Comparison of ENCODE assay signal across 1 cellular context in the genomic region with DNA sequence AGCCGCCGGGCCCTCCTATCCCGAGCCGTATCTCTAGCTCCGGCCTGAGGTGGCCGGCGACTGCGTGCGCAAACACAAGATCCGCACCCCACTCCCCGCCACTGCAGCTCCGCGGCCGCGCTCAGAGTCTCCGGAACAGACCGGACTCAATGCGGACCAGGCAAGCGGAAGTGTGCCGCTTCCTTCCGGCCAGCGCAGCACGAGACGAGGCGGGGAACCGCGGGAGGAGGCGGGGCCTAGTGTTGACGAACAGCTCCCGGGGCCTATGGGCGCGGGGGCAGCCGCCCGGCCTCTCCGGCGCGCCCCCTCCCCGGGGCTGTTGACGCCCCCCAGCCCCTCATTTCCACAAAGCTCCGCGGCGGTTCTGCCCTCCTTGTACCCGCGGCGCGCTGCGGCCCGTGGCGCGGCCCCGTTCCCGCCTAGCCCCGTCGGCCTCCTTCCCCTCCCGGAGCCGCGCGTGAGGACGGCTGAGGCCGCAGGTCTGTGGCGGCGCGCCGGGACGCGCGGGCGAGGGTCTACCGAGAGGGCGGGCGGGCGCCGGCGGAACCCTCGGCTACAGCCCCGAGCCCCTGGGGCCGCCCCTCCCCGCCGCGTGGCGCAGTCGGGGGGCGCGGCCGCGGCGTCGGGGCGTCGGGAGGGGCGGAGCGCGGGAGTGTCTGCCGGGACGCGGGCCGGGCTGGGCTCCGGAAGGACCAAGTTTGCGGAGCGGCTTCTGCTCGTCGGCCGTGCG.
A peak's percentile ranks its signal among the peaks of the same experiment; 100 is the strongest.
TF ChIP-seq lines count a peak whose summit lies in the region.

Gene DPY19L3 (plus strand): TSS at position 340 of the 730 bp plus-strand sequence. CDS start 2,484 bp downstream, outside the sequence.

TF ChIP-seq in K562, 482 proteins besides CTCF, POLR2A, EP300 and RAD21 (continued from another document and continues in another):
- peak; percentile 64 for TF ChIP-seq MITF (IDR thresholded peaks at IDR 0.05)
- TF ChIP-seq ZBTB11 (CRISPR knock-in tag; IDR thresholded peaks at IDR 0.05), result peak; percentile 88 to 98 (median 93); a peak in 5 of 6 replicates
- TF ChIP-seq ZBTB12 (CRISPR knock-in tag; IDR thresholded peaks at IDR 0.05), result no peak
- TF ChIP-seq, protein P1, sequence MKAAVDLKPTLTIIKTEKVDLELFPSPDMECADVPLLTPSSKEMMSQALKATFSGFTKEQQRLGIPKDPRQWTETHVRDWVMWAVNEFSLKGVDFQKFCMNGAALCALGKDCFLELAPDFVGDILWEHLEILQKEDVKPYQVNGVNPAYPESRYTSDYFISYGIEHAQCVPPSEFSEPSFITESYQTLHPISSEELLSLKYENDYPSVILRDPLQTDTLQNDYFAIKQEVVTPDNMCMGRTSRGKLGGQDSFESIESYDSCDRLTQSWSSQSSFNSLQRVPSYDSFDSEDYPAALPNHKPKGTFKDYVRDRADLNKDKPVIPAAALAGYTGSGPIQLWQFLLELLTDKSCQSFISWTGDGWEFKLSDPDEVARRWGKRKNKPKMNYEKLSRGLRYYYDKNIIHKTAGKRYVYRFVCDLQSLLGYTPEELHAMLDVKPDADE (conservative IDR thresholded peaks at IDR 0.05; ENCODE audit: control insufficient read depth, low read depth, low read length), result peak; percentile 83
- TF ChIP-seq TOE1 (IDR thresholded peaks at IDR 0.05; ENCODE audit: borderline replicate concordance), result peak; percentile 75
- TF ChIP-seq TOE1 (CRISPR knock-in tag; IDR thresholded peaks at IDR 0.05; ENCODE audit: borderline replicate concordance, low read depth), result no peak
- TF ChIP-seq MNT (conservative IDR thresholded peaks at IDR 0.05), result peak; percentile 81 to 88
- TF ChIP-seq ELF4 (CRISPR knock-in tag; IDR thresholded peaks at IDR 0.05), result peak; percentile 21; the same call in 1 of the 2 replicates
- peak; percentile 69 for TF ChIP-seq CREM (IDR thresholded peaks at IDR 0.05; ENCODE audit: low read depth)
- TF ChIP-seq, protein P2, sequence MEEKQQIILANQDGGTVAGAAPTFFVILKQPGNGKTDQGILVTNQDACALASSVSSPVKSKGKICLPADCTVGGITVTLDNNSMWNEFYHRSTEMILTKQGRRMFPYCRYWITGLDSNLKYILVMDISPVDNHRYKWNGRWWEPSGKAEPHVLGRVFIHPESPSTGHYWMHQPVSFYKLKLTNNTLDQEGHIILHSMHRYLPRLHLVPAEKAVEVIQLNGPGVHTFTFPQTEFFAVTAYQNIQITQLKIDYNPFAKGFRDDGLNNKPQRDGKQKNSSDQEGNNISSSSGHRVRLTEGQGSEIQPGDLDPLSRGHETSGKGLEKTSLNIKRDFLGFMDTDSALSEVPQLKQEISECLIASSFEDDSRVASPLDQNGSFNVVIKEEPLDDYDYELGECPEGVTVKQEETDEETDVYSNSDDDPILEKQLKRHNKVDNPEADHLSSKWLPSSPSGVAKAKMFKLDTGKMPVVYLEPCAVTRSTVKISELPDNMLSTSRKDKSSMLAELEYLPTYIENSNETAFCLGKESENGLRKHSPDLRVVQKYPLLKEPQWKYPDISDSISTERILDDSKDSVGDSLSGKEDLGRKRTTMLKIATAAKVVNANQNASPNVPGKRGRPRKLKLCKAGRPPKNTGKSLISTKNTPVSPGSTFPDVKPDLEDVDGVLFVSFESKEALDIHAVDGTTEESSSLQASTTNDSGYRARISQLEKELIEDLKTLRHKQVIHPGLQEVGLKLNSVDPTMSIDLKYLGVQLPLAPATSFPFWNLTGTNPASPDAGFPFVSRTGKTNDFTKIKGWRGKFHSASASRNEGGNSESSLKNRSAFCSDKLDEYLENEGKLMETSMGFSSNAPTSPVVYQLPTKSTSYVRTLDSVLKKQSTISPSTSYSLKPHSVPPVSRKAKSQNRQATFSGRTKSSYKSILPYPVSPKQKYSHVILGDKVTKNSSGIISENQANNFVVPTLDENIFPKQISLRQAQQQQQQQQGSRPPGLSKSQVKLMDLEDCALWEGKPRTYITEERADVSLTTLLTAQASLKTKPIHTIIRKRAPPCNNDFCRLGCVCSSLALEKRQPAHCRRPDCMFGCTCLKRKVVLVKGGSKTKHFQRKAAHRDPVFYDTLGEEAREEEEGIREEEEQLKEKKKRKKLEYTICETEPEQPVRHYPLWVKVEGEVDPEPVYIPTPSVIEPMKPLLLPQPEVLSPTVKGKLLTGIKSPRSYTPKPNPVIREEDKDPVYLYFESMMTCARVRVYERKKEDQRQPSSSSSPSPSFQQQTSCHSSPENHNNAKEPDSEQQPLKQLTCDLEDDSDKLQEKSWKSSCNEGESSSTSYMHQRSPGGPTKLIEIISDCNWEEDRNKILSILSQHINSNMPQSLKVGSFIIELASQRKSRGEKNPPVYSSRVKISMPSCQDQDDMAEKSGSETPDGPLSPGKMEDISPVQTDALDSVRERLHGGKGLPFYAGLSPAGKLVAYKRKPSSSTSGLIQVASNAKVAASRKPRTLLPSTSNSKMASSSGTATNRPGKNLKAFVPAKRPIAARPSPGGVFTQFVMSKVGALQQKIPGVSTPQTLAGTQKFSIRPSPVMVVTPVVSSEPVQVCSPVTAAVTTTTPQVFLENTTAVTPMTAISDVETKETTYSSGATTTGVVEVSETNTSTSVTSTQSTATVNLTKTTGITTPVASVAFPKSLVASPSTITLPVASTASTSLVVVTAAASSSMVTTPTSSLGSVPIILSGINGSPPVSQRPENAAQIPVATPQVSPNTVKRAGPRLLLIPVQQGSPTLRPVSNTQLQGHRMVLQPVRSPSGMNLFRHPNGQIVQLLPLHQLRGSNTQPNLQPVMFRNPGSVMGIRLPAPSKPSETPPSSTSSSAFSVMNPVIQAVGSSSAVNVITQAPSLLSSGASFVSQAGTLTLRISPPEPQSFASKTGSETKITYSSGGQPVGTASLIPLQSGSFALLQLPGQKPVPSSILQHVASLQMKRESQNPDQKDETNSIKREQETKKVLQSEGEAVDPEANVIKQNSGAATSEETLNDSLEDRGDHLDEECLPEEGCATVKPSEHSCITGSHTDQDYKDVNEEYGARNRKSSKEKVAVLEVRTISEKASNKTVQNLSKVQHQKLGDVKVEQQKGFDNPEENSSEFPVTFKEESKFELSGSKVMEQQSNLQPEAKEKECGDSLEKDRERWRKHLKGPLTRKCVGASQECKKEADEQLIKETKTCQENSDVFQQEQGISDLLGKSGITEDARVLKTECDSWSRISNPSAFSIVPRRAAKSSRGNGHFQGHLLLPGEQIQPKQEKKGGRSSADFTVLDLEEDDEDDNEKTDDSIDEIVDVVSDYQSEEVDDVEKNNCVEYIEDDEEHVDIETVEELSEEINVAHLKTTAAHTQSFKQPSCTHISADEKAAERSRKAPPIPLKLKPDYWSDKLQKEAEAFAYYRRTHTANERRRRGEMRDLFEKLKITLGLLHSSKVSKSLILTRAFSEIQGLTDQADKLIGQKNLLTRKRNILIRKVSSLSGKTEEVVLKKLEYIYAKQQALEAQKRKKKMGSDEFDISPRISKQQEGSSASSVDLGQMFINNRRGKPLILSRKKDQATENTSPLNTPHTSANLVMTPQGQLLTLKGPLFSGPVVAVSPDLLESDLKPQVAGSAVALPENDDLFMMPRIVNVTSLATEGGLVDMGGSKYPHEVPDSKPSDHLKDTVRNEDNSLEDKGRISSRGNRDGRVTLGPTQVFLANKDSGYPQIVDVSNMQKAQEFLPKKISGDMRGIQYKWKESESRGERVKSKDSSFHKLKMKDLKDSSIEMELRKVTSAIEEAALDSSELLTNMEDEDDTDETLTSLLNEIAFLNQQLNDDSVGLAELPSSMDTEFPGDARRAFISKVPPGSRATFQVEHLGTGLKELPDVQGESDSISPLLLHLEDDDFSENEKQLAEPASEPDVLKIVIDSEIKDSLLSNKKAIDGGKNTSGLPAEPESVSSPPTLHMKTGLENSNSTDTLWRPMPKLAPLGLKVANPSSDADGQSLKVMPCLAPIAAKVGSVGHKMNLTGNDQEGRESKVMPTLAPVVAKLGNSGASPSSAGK (IDR thresholded peaks at IDR 0.05), result no peak
- peak; percentile 73 for TF ChIP-seq SP1 (CRISPR knock-in tag; IDR thresholded peaks at IDR 0.05)
- no peak for TF ChIP-seq ARID3A (IDR thresholded peaks at IDR 0.05; ENCODE audit: borderline replicate concordance, low read depth, low read length)
- TF ChIP-seq MTA3 (IDR thresholded peaks at IDR 0.05; ENCODE audit: borderline replicate concordance), result peak; percentile 81; the same call in 1 of the 2 replicates
- peak; percentile 85 for TF ChIP-seq CBX1 (IDR thresholded peaks at IDR 0.05; ENCODE audit: low read depth)
- no peak for TF ChIP-seq FOXA3 (CRISPR knock-in tag; conservative IDR thresholded peaks at IDR 0.05 in 1 of 2, IDR thresholded peaks at IDR 0.05 in 1 of 2)
- TF ChIP-seq CBFA2T3 (IDR thresholded peaks at IDR 0.05), result no peak
- TF ChIP-seq TAF1 (IDR thresholded peaks at IDR 0.05; ENCODE audit: control insufficient read depth, extremely low read depth, insufficient read depth, low read length, severe bottlenecking), result peak; percentile 98
- TF ChIP-seq, protein P3, sequence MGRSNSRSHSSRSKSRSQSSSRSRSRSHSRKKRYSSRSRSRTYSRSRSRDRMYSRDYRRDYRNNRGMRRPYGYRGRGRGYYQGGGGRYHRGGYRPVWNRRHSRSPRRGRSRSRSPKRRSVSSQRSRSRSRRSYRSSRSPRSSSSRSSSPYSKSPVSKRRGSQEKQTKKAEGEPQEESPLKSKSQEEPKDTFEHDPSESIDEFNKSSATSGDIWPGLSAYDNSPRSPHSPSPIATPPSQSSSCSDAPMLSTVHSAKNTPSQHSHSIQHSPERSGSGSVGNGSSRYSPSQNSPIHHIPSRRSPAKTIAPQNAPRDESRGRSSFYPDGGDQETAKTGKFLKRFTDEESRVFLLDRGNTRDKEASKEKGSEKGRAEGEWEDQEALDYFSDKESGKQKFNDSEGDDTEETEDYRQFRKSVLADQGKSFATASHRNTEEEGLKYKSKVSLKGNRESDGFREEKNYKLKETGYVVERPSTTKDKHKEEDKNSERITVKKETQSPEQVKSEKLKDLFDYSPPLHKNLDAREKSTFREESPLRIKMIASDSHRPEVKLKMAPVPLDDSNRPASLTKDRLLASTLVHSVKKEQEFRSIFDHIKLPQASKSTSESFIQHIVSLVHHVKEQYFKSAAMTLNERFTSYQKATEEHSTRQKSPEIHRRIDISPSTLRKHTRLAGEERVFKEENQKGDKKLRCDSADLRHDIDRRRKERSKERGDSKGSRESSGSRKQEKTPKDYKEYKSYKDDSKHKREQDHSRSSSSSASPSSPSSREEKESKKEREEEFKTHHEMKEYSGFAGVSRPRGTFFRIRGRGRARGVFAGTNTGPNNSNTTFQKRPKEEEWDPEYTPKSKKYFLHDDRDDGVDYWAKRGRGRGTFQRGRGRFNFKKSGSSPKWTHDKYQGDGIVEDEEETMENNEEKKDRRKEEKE (IDR thresholded peaks at IDR 0.05; ENCODE audit: borderline replicate concordance in 1 of 2, control insufficient read depth in 1 of 2, low read depth in 2 of 2, low read length in 1 of 2), result peak in 1 of 2 experiments; percentile 32; a peak in 1 of 4 replicates
